ENCODE assay signal across 1 cellular context in the genomic region with DNA sequence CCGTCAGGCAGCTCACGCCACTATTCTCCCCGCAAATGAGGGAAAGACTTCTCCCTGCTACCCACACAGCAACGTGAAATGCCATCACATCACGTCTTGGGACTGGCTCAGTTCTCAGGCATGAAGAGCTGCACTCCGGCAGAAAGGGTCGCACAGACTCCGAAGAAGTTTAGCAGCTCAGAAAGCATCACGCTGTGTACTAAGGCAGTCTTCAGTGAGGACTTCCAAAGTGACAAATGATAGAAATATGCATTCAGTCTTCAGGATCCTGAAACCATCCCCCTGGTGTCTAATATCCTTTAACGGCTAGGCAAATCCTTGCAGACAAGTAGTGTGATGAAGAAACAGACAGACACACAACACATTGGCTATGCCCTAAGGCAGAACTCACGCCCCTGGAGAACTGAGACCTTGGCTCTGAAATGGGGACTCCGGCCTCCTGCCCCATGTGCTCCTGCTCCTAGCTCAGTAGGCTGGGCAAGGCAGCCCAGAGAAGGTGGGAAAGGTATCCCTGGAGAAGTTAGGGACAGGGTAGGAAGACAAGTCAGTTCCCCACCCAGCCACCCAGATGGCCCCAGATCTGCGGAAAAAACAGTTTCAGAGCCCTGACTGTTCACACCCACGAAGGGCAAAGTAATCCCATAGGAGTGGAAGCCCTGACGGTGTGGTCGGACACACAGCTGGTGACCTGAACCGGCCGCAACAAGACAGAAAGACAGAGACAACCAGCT.
TF ChIP-seq lines count a peak whose summit lies in the region.

No MANE protein-coding gene starts in this region.

TF ChIP-seq in IMR-90, 13 proteins besides CTCF, POLR2A, EP300 and RAD21:
- TF ChIP-seq NFE2L2 (IDR thresholded peaks at IDR 0.05; ENCODE audit: low read depth, low read length) (no peak), MXI1 (IDR thresholded peaks at IDR 0.05; ENCODE audit: borderline replicate concordance, low read depth, low read length) (no peak), CEBPB (IDR thresholded peaks at IDR 0.05; ENCODE audit: low read depth, low read length) (no peak), BHLHE40 (IDR thresholded peaks at IDR 0.05; ENCODE audit: low read depth, low read length) (no peak), SMC3 (IDR thresholded peaks at IDR 0.05; ENCODE audit: low read depth, low read length) (no peak; the same call in 1 of the 2 replicates), RCOR1 (IDR thresholded peaks at IDR 0.05; ENCODE audit: insufficient replicate concordance, low read length) (no peak), CHD1 (IDR thresholded peaks at IDR 0.05; ENCODE audit: low read depth, low read length) (no peak), MAZ (IDR thresholded peaks at IDR 0.05; ENCODE audit: borderline replicate concordance, low read depth, low read length) (no peak), FOS (IDR thresholded peaks at IDR 0.05; ENCODE audit: low read depth, low read length) (no peak), RFX5 (IDR thresholded peaks at IDR 0.05; ENCODE audit: low read depth, low read length) (no peak), MAFK (IDR thresholded peaks at IDR 0.05; ENCODE audit: low read depth, low read length) (no peak)
- TF ChIP-seq, protein P1, sequence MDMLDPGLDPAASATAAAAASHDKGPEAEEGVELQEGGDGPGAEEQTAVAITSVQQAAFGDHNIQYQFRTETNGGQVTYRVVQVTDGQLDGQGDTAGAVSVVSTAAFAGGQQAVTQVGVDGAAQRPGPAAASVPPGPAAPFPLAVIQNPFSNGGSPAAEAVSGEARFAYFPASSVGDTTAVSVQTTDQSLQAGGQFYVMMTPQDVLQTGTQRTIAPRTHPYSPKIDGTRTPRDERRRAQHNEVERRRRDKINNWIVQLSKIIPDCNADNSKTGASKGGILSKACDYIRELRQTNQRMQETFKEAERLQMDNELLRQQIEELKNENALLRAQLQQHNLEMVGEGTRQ (IDR thresholded peaks at IDR 0.05; ENCODE audit: low read depth, low read length), result no peak
- TF ChIP-seq, protein P2, sequence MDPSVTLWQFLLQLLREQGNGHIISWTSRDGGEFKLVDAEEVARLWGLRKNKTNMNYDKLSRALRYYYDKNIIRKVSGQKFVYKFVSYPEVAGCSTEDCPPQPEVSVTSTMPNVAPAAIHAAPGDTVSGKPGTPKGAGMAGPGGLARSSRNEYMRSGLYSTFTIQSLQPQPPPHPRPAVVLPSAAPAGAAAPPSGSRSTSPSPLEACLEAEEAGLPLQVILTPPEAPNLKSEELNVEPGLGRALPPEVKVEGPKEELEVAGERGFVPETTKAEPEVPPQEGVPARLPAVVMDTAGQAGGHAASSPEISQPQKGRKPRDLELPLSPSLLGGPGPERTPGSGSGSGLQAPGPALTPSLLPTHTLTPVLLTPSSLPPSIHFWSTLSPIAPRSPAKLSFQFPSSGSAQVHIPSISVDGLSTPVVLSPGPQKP (IDR thresholded peaks at IDR 0.05; ENCODE audit: borderline replicate concordance, low read depth, low read length), result no peak
